In genomic region chr2:158502984-158503383, GRCh38 we compare ENCODE assay signal across 1 cellular context.
TF ChIP-seq lines count a peak whose summit lies in the region.

No MANE protein-coding gene starts in this region.

TF ChIP-seq in HepG2, 621 proteins besides CTCF, POLR2A, EP300 and RAD21 (continued from another document):
- TF ChIP-seq, protein P1, sequence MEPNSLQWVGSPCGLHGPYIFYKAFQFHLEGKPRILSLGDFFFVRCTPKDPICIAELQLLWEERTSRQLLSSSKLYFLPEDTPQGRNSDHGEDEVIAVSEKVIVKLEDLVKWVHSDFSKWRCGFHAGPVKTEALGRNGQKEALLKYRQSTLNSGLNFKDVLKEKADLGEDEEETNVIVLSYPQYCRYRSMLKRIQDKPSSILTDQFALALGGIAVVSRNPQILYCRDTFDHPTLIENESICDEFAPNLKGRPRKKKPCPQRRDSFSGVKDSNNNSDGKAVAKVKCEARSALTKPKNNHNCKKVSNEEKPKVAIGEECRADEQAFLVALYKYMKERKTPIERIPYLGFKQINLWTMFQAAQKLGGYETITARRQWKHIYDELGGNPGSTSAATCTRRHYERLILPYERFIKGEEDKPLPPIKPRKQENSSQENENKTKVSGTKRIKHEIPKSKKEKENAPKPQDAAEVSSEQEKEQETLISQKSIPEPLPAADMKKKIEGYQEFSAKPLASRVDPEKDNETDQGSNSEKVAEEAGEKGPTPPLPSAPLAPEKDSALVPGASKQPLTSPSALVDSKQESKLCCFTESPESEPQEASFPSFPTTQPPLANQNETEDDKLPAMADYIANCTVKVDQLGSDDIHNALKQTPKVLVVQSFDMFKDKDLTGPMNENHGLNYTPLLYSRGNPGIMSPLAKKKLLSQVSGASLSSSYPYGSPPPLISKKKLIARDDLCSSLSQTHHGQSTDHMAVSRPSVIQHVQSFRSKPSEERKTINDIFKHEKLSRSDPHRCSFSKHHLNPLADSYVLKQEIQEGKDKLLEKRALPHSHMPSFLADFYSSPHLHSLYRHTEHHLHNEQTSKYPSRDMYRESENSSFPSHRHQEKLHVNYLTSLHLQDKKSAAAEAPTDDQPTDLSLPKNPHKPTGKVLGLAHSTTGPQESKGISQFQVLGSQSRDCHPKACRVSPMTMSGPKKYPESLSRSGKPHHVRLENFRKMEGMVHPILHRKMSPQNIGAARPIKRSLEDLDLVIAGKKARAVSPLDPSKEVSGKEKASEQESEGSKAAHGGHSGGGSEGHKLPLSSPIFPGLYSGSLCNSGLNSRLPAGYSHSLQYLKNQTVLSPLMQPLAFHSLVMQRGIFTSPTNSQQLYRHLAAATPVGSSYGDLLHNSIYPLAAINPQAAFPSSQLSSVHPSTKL (CRISPR knock-in tag; IDR thresholded peaks at IDR 0.05), result peak; percentile 66
- TF ChIP-seq NAIF1 (CRISPR knock-in tag; IDR thresholded peaks at IDR 0.05; ENCODE audit: borderline replicate concordance), result no peak
- TF ChIP-seq PAWR (CRISPR knock-in tag; IDR thresholded peaks at IDR 0.05; ENCODE audit: borderline replicate concordance), result no peak
- peak; percentile 59 for TF ChIP-seq SAP130 (CRISPR knock-in tag; IDR thresholded peaks at IDR 0.05; ENCODE audit: low read depth)
- TF ChIP-seq KLF13 (CRISPR knock-in tag; IDR thresholded peaks at IDR 0.05), result no peak
- no peak for TF ChIP-seq SOX13 (IDR thresholded peaks at IDR 0.05)
- peak in 1 of 2 experiments; percentile 20; a peak in 1 of 4 replicates for TF ChIP-seq SOX13 (CRISPR knock-in tag; conservative IDR thresholded peaks at IDR 0.05 in 1 of 2, IDR thresholded peaks at IDR 0.05 in 1 of 2)
- no peak for TF ChIP-seq TEAD2 (CRISPR knock-in tag; IDR thresholded peaks at IDR 0.05)
